6 cellular contexts compared by ENCODE assay signal in genomic region chr13:29339386-29340272, GRCh38.
"Had no signal": no experiment of that assay in that cellular context is flagged by ENCODE, and none has a peak within 500 bp of the region (broad histone marks: within the 10 kb centered on the region; RNA-seq: fewer than 3 reads in every experiment).

No MANE protein-coding gene starts in this region.

- ATAC-seq: K562 had no signal

- H3K4me1 Mint-ChIP-seq: H9 had no signal

- H3K27ac ChIP-seq: GM23248 had no signal

- H3K4me3 Mint-ChIP-seq: H9 had no signal

- H3K9ac ChIP-seq: GM23248 had no signal

- H3K4me3 ChIP-seq: GM23248, K562 had no signal

- H2AFZ ChIP-seq: GM23248 had no signal

- H3K27ac Mint-ChIP-seq: H9 had no signal

- DNase-seq: GM23248, GOT3, H9, HCEC 1CT, IMR-90 had no signal
